In genomic region chr19:53156888-53157287, GRCh38 we compare ENCODE assay signal across 12 cellular contexts. TPM values are rescaled to one million over a fixed set of nuclear protein-coding genes. Genes with fewer than 3 reads are reported as not detected.
DNase-seq lines count a peak whose midpoint lies in the region; ATAC-seq, FAIRE-seq and TF ChIP-seq lines count a peak whose summit lies in the region.
"Had no signal": no experiment of that assay in that cellular context is flagged by ENCODE, and none has a peak within 500 bp of the region (broad histone marks: within the 10 kb centered on the region; RNA-seq: fewer than 3 reads in every experiment).

No MANE protein-coding gene starts in this region.

- WGBS in hepatocyte (ENCODE audit: low lambda C conversion rate, missing lambda C conversion rate), result 95% methylated on average over 9 of the region's 9 CpGs

- H4K20me1 ChIP-seq in hepatocyte (ENCODE audit: insufficient read depth, poor library complexity, severe bottlenecking), result no peaks in the 10 kb centered on the region

- peak overlapping the region; percentile 83 for H3K4me3 Mint-ChIP-seq in activated T-cell treated with anti-CD3 and anti-CD28 coated beads, Interleukin-2, amount 50 U/mL, for 4 hours
- H3K4me3 Mint-ChIP-seq in stimulated activated naive B cell treated with anti-CD40 and anti-IgM and Interleukin-4, amounts not matched to agents 10 μg/mL and 1 μg/mL and 100 μg/mL, for 72 hours, result peak overlapping the region; percentile 81 to 88

- H3K27ac Mint-ChIP-seq in stimulated activated naive B cell treated with anti-CD40 and anti-IgM and Interleukin-4, amounts not matched to agents 10 μg/mL and 1 μg/mL and 100 μg/mL, for 72 hours, result peak overlapping the region; percentile 65

- peak overlapping the region; percentile 97 for H3K4me2 ChIP-seq in hepatocyte

- ATAC-seq in activated T-cell treated with anti-CD3 and anti-CD28 coated beads, Interleukin-2, amount 50 U/mL, for 4 hours, result no peak
- no peak for ATAC-seq in stimulated activated naive B cell treated with anti-CD40 and anti-IgM and Interleukin-4, amounts not matched to agents 10 μg/mL and 1 μg/mL and 100 μg/mL, for 72 hours (replicated peaks)

- peaks cover 34% of the 10 kb centered on the region for H3K36me3 Mint-ChIP-seq in activated T-cell treated with anti-CD3 and anti-CD28 coated beads, Interleukin-2, amount 50 U/mL, for 4 hours (ENCODE audit: insufficient read depth)
- H3K36me3 Mint-ChIP-seq in stimulated activated naive B cell treated with anti-CD40 and anti-IgM and Interleukin-4, amounts not matched to agents 10 μg/mL and 1 μg/mL and 100 μg/mL, for 72 hours, result peaks cover 57 to 59% of the 10 kb centered on the region in 2 donors

- H3K36me3 ChIP-seq in hepatocyte (replicated peaks; ENCODE audit: insufficient read depth, low read depth), result no peaks in the 10 kb centered on the region

- peaks cover 2% of the 10 kb centered on the region for H3K27me3 Mint-ChIP-seq in activated T-cell treated with anti-CD3 and anti-CD28 coated beads, Interleukin-2, amount 50 U/mL, for 4 hours (ENCODE audit: low read depth)
- no peaks in the 10 kb centered on the region for H3K27me3 Mint-ChIP-seq in stimulated activated naive B cell treated with anti-CD40 and anti-IgM and Interleukin-4, amounts not matched to agents 10 μg/mL and 1 μg/mL and 100 μg/mL, for 72 hours

- no peak for FAIRE-seq in urothelium cell line (lab: Jason Lieb, UNC)

- peaks cover 9% of the 10 kb centered on the region for H3K4me1 ChIP-seq in hepatocyte (ENCODE audit: insufficient read depth)

- no peak for DNase-seq in activated T-cell treated with anti-CD3 and anti-CD28 coated beads, Interleukin-2, amount 50 U/mL, for 4 hours
- no peak for DNase-seq in activated T-cell treated with anti-CD3 and anti-CD28 coated beads, Interleukin-2, amount 50 U/mL, for 1 hour
- no peak for DNase-seq in hepatocyte (ENCODE audit: low spot score)
- no peak for DNase-seq in stimulated activated naive B cell treated with anti-CD40 and anti-IgM and Interleukin-4, amounts not matched to agents 10 μg/mL and 1 μg/mL and 100 μg/mL, for 72 hours
- DNase-seq in effector CD4-positive, alpha-beta T cell, result no peak
- DNase-seq in urothelium cell line (ENCODE audit: low spot score), result no peak
- DNase-seq in iPS-NIHi11 (ENCODE audit: low spot score), result no peak
- DNase-seq: effector CD8-positive, alpha-beta T cell; GF-D8; midbrain; NCI-H2081 treated with DMSO at 0.1 percent for 48 hours had no signal

- H3K27ac ChIP-seq in VCaP (peak overlapping the region; percentile 70; the same call in 1 of the 2 replicates), hepatocyte (no peak overlapping the region)

- peaks cover 20% of the 10 kb centered on the region for H3K79me2 ChIP-seq in hepatocyte

- TF ChIP-seq CTCF in VCaP (conservative IDR thresholded peaks at IDR 0.05) (no peak), hepatocyte (IDR thresholded peaks at IDR 0.05; ENCODE audit: poor library complexity) (no peak)

- H3K9me2 ChIP-seq in hepatocyte (replicated peaks; ENCODE audit: insufficient read depth), result no peaks in the 10 kb centered on the region

- no peak overlapping the region for H2AFZ ChIP-seq in hepatocyte

- peaks cover 17% of the 10 kb centered on the region for H3K4me1 Mint-ChIP-seq in activated T-cell treated with anti-CD3 and anti-CD28 coated beads, Interleukin-2, amount 50 U/mL, for 4 hours (ENCODE audit: low read depth)
- H3K4me1 Mint-ChIP-seq in stimulated activated naive B cell treated with anti-CD40 and anti-IgM and Interleukin-4, amounts not matched to agents 10 μg/mL and 1 μg/mL and 100 μg/mL, for 72 hours, result peaks cover 18 to 37% of the 10 kb centered on the region in 2 donors

- no peaks in the 10 kb centered on the region for H3K27me3 ChIP-seq in hepatocyte

- no peaks in the 10 kb centered on the region for H3K9me3 ChIP-seq in hepatocyte (ENCODE audit: low read depth)

- H3K4me3 ChIP-seq in hepatocyte, result no peak overlapping the region

- peaks cover 43% of the 10 kb centered on the region for H3K9me3 Mint-ChIP-seq in activated T-cell treated with anti-CD3 and anti-CD28 coated beads, Interleukin-2, amount 50 U/mL, for 4 hours
- H3K9me3 Mint-ChIP-seq in stimulated activated naive B cell treated with anti-CD40 and anti-IgM and Interleukin-4, amounts not matched to agents 10 μg/mL and 1 μg/mL and 100 μg/mL, for 72 hours, result peaks cover 20 to 29% of the 10 kb centered on the region in 2 donors

RNA-seq across cellular contexts. Expression of gene ZNF347, which starts 2.0 kb away (rescaled TPM):
- 1 to 10 TPM; 3.0 to 5.1 (median 3.1) TPM for total RNA-seq in activated T-cell treated with anti-CD3 and anti-CD28 coated beads, Interleukin-2, amount 50 U/mL, for 4 hours
- total RNA-seq in hepatocyte, result 8.3 and 9.2 TPM in 2 replicates
- polyA plus RNA-seq in hepatocyte, result 3.8 and 7.1 TPM in 2 replicates

RNA-seq across cellular contexts. Expression of gene ZNF415, which starts 24.2 kb away (rescaled TPM):
- total RNA-seq in activated T-cell treated with anti-CD3 and anti-CD28 coated beads, Interleukin-2, amount 50 U/mL, for 4 hours, result under 1 TPM; 0.33 to 0.46 (median 0.45) TPM
- total RNA-seq in hepatocyte, result 14.6 and 24.1 TPM in 2 replicates
- polyA plus RNA-seq in hepatocyte, result 7.4 and 15.2 TPM in 2 replicates

RNA-seq across cellular contexts. Expression of gene ZNF665, which starts 36.3 kb away (rescaled TPM):
- total RNA-seq in activated T-cell treated with anti-CD3 and anti-CD28 coated beads, Interleukin-2, amount 50 U/mL, for 4 hours, result under 1 TPM; 0.57 to 0.71 (median 0.66) TPM
- total RNA-seq in hepatocyte, result 3.4 and 3.6 TPM in 2 replicates
- polyA plus RNA-seq in hepatocyte, result 2.2 and 4.5 TPM in 2 replicates

RNA-seq across cellular contexts. Expression of gene ZNF160, which starts 53.7 kb away (rescaled TPM):
- total RNA-seq in activated T-cell treated with anti-CD3 and anti-CD28 coated beads, Interleukin-2, amount 50 U/mL, for 4 hours, result 10 to 100 TPM in 2 of 3 donors, 1 to 10 TPM in 1; 9.0 to 14.8 (median 12.4) TPM
- 52.5 and 53.1 TPM in 2 replicates for total RNA-seq in hepatocyte
- polyA plus RNA-seq in hepatocyte, result 23.5 and 28.0 TPM in 2 replicates

Comparison
In these comparisons a context has a peak if more than half of its experiments do, and no peak if none do; other contexts are left out.
1. RNA of gene ZNF415, which starts 24.2 kb away (total RNA-seq): 14.6 to 24.1 TPM in hepatocyte; 0.33 to 0.46 TPM in activated T-cell treated with anti-CD3 and anti-CD28 coated beads, Interleukin-2, amount 50 U/mL, for 4 hours; every median in the first group is over 10 times any median in the second.